In the genomic region with DNA sequence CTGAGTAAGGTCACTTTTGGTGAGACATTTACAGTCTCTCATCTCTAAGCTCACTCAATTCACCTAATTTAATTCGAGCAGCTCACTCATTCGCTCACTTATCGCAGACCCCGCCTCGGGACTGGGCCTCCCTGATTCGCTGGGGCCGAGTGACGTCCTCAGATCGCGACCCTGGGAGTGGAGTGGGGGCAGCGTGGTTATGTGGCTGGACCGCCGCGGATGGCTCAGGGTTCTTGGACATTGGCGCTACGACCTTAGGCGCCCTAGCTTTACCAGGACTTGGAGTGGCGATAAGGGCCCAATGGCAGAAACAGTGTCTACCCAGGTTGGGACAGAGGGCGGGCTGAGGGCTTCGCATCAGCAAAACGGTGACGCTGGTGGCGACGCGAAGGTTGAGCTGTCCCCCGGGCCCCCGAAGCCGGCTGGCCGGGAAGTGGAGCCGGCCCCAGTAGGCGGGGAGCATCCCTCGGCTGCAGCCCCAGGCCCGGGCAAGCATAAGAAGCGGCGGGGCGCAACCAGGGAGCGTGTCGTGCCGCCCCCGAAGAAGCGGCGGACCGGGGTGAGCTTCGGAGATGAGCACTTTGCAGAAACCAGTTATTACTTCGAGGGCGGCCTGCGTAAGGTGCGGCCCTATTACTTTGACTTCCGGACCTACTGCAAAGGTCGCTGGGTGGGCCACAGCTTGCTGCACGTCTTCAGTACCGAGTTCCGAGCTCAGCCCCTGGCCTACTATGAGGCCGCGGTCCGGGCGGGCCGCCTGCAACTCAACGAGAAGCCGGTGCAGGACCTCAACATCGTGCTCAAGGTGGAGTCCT, we compare ENCODE assay signal across 8 cellular contexts. TPM values are rescaled to one million over a fixed set of nuclear protein-coding genes. Genes with fewer than 3 reads are reported as not detected.
DNase-seq lines count a peak whose midpoint lies in the region; ATAC-seq lines count a peak whose summit lies in the region.

A gene with protein sequence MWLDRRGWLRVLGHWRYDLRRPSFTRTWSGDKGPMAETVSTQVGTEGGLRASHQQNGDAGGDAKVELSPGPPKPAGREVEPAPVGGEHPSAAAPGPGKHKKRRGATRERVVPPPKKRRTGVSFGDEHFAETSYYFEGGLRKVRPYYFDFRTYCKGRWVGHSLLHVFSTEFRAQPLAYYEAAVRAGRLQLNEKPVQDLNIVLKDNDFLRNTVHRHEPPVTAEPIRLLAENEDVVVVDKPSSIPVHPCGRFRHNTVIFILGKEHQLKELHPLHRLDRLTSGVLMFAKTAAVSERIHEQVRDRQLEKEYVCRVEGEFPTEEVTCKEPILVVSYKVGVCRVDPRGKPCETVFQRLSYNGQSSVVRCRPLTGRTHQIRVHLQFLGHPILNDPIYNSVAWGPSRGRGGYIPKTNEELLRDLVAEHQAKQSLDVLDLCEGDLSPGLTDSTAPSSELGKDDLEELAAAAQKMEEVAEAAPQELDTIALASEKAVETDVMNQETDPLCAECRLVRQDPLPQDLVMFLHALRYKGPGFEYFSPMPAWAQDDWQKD (plus strand): TSS at position 161 of the 815 bp plus-strand sequence. CDS start 39 bp downstream, at position 200.

- H3K4me3 ChIP-seq in ACC112 (ENCODE audit: low read depth, low read length), result peak within 1 kb of the TSS; percentile 80

- ATAC-seq in GM18909 (IDR thresholded peaks at IDR 0.05; ENCODE audit: poor library complexity, unreplicated experiment) (peak; percentile 53), HG03378 (IDR thresholded peaks at IDR 0.05; ENCODE audit: unreplicated experiment) (peak; percentile 44), left colon (peak; percentile 70)

- no peaks in the 10 kb centered on the region for H3K27me3 ChIP-seq in ACC112 (ENCODE audit: insufficient read depth, low read length)

- H3K27ac ChIP-seq in ACC112 (ENCODE audit: low read depth, low read length) (peak within 1 kb of the TSS; percentile 44; the same call in 1 of the 2 replicates), cingulate gyrus (ENCODE audit: low read depth, low read length) (peak within 1 kb of the TSS; percentile 69)

- peaks cover 23% of the 10 kb centered on the region for H3K79me2 ChIP-seq in ACC112 (ENCODE audit: control insufficient read depth, insufficient read depth, low read length, unreplicated experiment)

- H3K4me1 ChIP-seq in ACC112 (ENCODE audit: control insufficient read depth, insufficient read depth, low read length, unreplicated experiment), result peaks cover 8% of the 10 kb centered on the region

- peak within 1 kb of the TSS; percentile 86 for H2AFZ ChIP-seq in ACC112 (ENCODE audit: low read length, unreplicated experiment)

- intact Hi-C loops in left colon (cut with DNase I, micrococcal nuclease), result no loop called here

- DNase-seq in NCI-H526 treated with DMSO at 0.1 percent for 48 hours (lab: John Stamatoyannopoulos, UW) (peak; percentile 73), left colon (peak; percentile 93 to 95)
- DNase-seq in activated CD4-positive, alpha-beta T cell treated with anti-CD3 and anti-CD28 coated beads for 4 hours, result peak; percentile 88 to 92
- peak; percentile 82 to 91 (median 90) for DNase-seq in stimulated activated CD4-positive, alpha-beta T cell treated with anti-CD3 and anti-CD28 coated beads, Interleukin-1b, Interleukin-23, amount 100 ng/mL, for 24 hours (ENCODE audit: low read depth in 4 of 4, low spot score in 1 of 4)

- H3K36me3 ChIP-seq in ACC112 (ENCODE audit: insufficient read depth, low read length), result no peaks in the 10 kb centered on the region

RNA-seq across cellular contexts. Expression of the gene that starts here (rescaled TPM):
- 1 to 10 TPM; 9.0 to 9.9 TPM for total RNA-seq in left colon

Comparison
In these comparisons a context has a peak if more than half of its experiments do, and no peak if none do; other contexts are left out.
1. Peak in every context shown above with its lines: DNase-seq, ATAC-seq, H3K4me3 ChIP-seq and H3K27ac ChIP-seq.